Comparison of ENCODE assay signal across 9 cellular contexts in the genomic region with DNA sequence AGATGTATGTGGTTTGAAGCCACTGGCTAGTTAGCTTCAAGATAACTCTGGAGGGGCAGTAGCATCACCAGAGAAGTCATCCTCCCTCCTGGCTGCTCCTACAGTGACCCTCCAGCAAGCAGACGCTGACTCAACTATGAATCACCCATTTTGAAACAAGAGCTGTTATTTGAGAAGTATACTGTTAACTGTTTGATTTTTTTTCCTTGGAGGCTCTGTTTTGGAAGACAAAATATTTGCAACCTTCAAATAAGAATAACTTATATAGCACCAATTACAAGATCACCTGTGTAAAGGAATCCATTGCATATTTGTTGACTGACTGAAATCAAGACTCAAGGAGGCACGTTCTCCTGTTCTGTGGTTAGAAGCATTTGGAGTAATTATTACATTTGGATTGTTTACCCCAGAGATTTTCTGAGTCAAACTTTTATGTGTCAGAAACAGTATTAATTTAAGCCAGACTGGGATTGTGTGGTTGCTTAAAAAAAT.
DNase-seq lines count a peak whose midpoint lies in the region; ATAC-seq and TF ChIP-seq lines count a peak whose summit lies in the region.
"Had no signal": no experiment of that assay in that cellular context is flagged by ENCODE, and none has a peak within 500 bp of the region (broad histone marks: within the 10 kb centered on the region; RNA-seq: fewer than 3 reads in every experiment).

No MANE protein-coding gene starts in this region.

- no peak overlapping the region for H3K4me3 ChIP-seq in fibroblast of mammary gland (ENCODE audit: control insufficient read depth, low read depth, low read length)

- peak; percentile 12 for DNase-seq in ELF-1 (ENCODE audit: low read depth, low spot score)
- DNase-seq in OCI-M1 (lab: John Stamatoyannopoulos, UW), result peak; percentile 91
- DNase-seq in fibroblast of mammary gland (ENCODE audit: low read depth), result peak; percentile 97
- DNase-seq in renal cortical epithelial cell (ENCODE audit: low read depth), result peak; percentile 99
- no peak for DNase-seq in substantia nigra (lab: John Stamatoyannopoulos, UW)
- no peak for DNase-seq in NCI-H1694 treated with DMSO at 0.1 percent for 48 hours (lab: John Stamatoyannopoulos, UW)
- DNase-seq in activated T-cell treated with anti-CD3 and anti-CD28 coated beads, Interleukin-2, amount 50 U/mL, for 48 hours, result no peak
- DNase-seq: anterior cingulate cortex had no signal

- no peak for ATAC-seq in HG02885 (IDR thresholded peaks at IDR 0.05; ENCODE audit: poor library complexity, unreplicated experiment)

- TF ChIP-seq CTCF in fibroblast of mammary gland (conservative IDR thresholded peaks at IDR 0.05; ENCODE audit: control insufficient read depth, insufficient read depth, low read depth, low read length), result no peak

- no peak overlapping the region for H3K27ac ChIP-seq in substantia nigra (ENCODE audit: low read depth, low read length, poor library complexity, severe bottlenecking)

Comparison
In these comparisons a context has a peak if more than half of its experiments do, and no peak if none do; other contexts are left out.
1. DNase-seq: peak in ELF-1 (single experiment), OCI-M1 (single experiment), fibroblast of mammary gland (single experiment) and renal cortical epithelial cell (single experiment); none in substantia nigra (0 of 49), NCI-H1694 treated with DMSO at 0.1 percent for 48 hours (single experiment) and activated T-cell treated with anti-CD3 and anti-CD28 coated beads, Interleukin-2, amount 50 U/mL, for 48 hours (0 of 2).